In genomic region chr14:23376477-23377200, GRCh38 we compare ENCODE assay signal across 11 cellular contexts. TPM values are rescaled to one million over a fixed set of nuclear protein-coding genes. Genes with fewer than 3 reads are reported as not detected.
DNase-seq lines count a peak whose midpoint lies in the region; ATAC-seq, FAIRE-seq and TF ChIP-seq lines count a peak whose summit lies in the region.
"Had no signal": no experiment of that assay in that cellular context is flagged by ENCODE, and none has a peak within 500 bp of the region (broad histone marks: within the 10 kb centered on the region; RNA-seq: fewer than 3 reads in every experiment).

CMTM5 (plus strand) TSS chr14:23377046; CDS start chr14:23377252, 206 bp downstream.

- no peak within 1 kb of the TSS for H3K27ac ChIP-seq in muscle layer of duodenum (ENCODE audit: low read length)
- H3K27ac ChIP-seq: right lobe of liver had no signal

- no peak within 1 kb of the TSS for H3K4me3 Mint-ChIP-seq in endothelial cell (ENCODE audit: unreplicated experiment)

- intact Hi-C loops in Right ventricle myocardium superior (cut with DNase I) (loop anchor here (10.0 kb wide), 1 partner anchor 112 kb away; no protein-coding TSS in a partner anchor), cardiac septum (cut with DNase I) (loop anchor here (5.0 kb wide), 1 partner anchor 71 kb away; no protein-coding TSS in a partner anchor)

- TF ChIP-seq CTCF in endothelial cell (IDR thresholded peaks at IDR 0.05; ENCODE audit: unreplicated experiment), result no peak

- no peaks in the 10 kb centered on the region for H3K36me3 ChIP-seq in muscle layer of duodenum (ENCODE audit: control insufficient read depth in 1 of 2, insufficient read depth in 2 of 2, low read length in 2 of 2)
- H3K36me3 ChIP-seq: right lobe of liver had no signal

- no peaks in the 10 kb centered on the region for H3K9me3 ChIP-seq in muscle layer of duodenum (ENCODE audit: control insufficient read depth in 1 of 2, low read length in 2 of 2)
- H3K9me3 ChIP-seq: right lobe of liver had no signal

- H3K27ac Mint-ChIP-seq in endothelial cell (ENCODE audit: unreplicated experiment), result no peak within 1 kb of the TSS

- H3K4me3 ChIP-seq in muscle layer of duodenum (ENCODE audit: low read depth in 1 of 2, low read length in 2 of 2), result peak within 1 kb of the TSS; percentile 4 to 40
- H3K4me3 ChIP-seq: right lobe of liver had no signal

- peaks cover 5% of the 10 kb centered on the region in 2 donors for H3K4me1 ChIP-seq in muscle layer of duodenum (ENCODE audit: control insufficient read depth in 1 of 2, insufficient read depth in 2 of 2, low read length in 2 of 2)
- H3K4me1 ChIP-seq: right lobe of liver had no signal

- peaks cover 7% of the 10 kb centered on the region for H3K27me3 Mint-ChIP-seq in endothelial cell (ENCODE audit: unreplicated experiment)

- DNase-seq in Right ventricle myocardium superior (peak; percentile 64), cardiac septum (ENCODE audit: low spot score) (no peak), frontal cortex (ENCODE audit: low spot score in 2 of 2) (peak; percentile 65 to 76), endothelial cell (ENCODE audit: low spot score) (no peak)
- no peak for DNase-seq in activated CD4-positive, alpha-beta T cell treated with anti-CD3 and anti-CD28 coated beads for 48 hours
- DNase-seq: activated CD4-positive, alpha-beta T cell treated with anti-CD3 and anti-CD28 coated beads, Interleukin-2, amount 50 U/mL, for 4 hours had no signal

- no peaks in the 10 kb centered on the region for H3K36me3 Mint-ChIP-seq in endothelial cell (ENCODE audit: low read depth, unreplicated experiment)

- peak; percentile 3 for ATAC-seq in Right ventricle myocardium superior (ENCODE audit: poor library complexity)
- no peak for ATAC-seq in HG02763 (IDR thresholded peaks at IDR 0.05; ENCODE audit: unreplicated experiment)
- ATAC-seq in GM18519 (IDR thresholded peaks at IDR 0.05; ENCODE audit: low FRiP score, unreplicated experiment), result no peak
- ATAC-seq: esophagus mucosa, right lobe of liver had no signal

- H3K27me3 ChIP-seq in muscle layer of duodenum (ENCODE audit: low read depth, low read length), result no peaks in the 10 kb centered on the region
- H3K27me3 ChIP-seq: right lobe of liver had no signal

- peaks cover 15% of the 10 kb centered on the region for H3K4me1 Mint-ChIP-seq in endothelial cell (ENCODE audit: unreplicated experiment)

- no peaks in the 10 kb centered on the region for H3K9me3 Mint-ChIP-seq in endothelial cell (ENCODE audit: unreplicated experiment)

- no peak for FAIRE-seq in frontal cortex (lab: Jason Lieb, UNC)

RNA-seq across cellular contexts. Expression of gene CMTM5, which starts in this region (rescaled TPM):
- total RNA-seq in Right ventricle myocardium superior (0.27 TPM), cardiac septum (not detected), frontal cortex (1.6 TPM), endothelial cell (ENCODE audit: unreplicated experiment) (0.26 TPM)
- total RNA-seq: esophagus mucosa had no signal

Comparison
In these comparisons a context has a peak if more than half of its experiments do, and no peak if none do; other contexts are left out.
1. Peak in DNase-seq and ATAC-seq in Right ventricle myocardium superior; RNA of the gene not detected or under 1 TPM.
2. DNase-seq: peak in frontal cortex (2 of 2); none in cardiac septum (single experiment), endothelial cell (single experiment) and activated CD4-positive, alpha-beta T cell treated with anti-CD3 and anti-CD28 coated beads for 48 hours (single experiment).